ENCODE assay signal across 26 cellular contexts in genomic region chr5:32827981-32828380, GRCh38.
A peak's percentile ranks its signal among the peaks of the same experiment; 100 is the strongest.
DNase-seq lines count a peak whose midpoint lies in the region; ATAC-seq, FAIRE-seq and TF ChIP-seq lines count a peak whose summit lies in the region.
"Had no signal": no experiment of that assay in that cellular context is flagged by ENCODE, and none has a peak within 500 bp of the region (broad histone marks: within the 10 kb centered on the region; RNA-seq: fewer than 3 reads in every experiment).

No MANE protein-coding gene starts in this region.

- TF ChIP-seq EP300 in HepG2 (IDR thresholded peaks at IDR 0.05; ENCODE audit: low read depth in 2 of 2, low read length in 2 of 2) (no peak), HepG2 (CRISPR knock-in tag; IDR thresholded peaks at IDR 0.05; ENCODE audit: borderline replicate concordance) (no peak)

- H3K4me3 ChIP-seq in adipocyte (ENCODE audit: low read length) (no peak overlapping the region), lung (no peak overlapping the region), skeletal muscle satellite cell (ENCODE audit: low read length) (no peak overlapping the region), HepG2 (replicated peaks in 1 of 3; ENCODE audit: insufficient read depth in 1 of 3, low read depth in 2 of 3, low read length in 3 of 3) (no peak overlapping the region)
- H3K4me3 ChIP-seq: BLaER1, GM12878, HAP-1, K562 had no signal

- no peak for TF ChIP-seq POLR2A in HepG2 (IDR thresholded peaks at IDR 0.05; ENCODE audit: insufficient read depth in 1 of 2, low read depth in 2 of 2, low read length in 2 of 2)

- H3K27ac ChIP-seq in lung (ENCODE audit: low read depth in 1 of 2, low read length in 1 of 2) = no peak overlapping the region
- H3K27ac ChIP-seq in HepG2 (ENCODE audit: extremely low read length, insufficient read depth, low read length) = no peak overlapping the region
- H3K27ac ChIP-seq: BLaER1 had no signal

- no peaks in the 10 kb centered on the region for H3K27me3 ChIP-seq in adipocyte (replicated peaks; ENCODE audit: control insufficient read depth, insufficient read depth, low read length)
- H3K27me3 ChIP-seq in lung (ENCODE audit: control insufficient read depth, insufficient read depth) = no peaks in the 10 kb centered on the region
- no peaks in the 10 kb centered on the region for H3K27me3 ChIP-seq in skeletal muscle satellite cell (ENCODE audit: control insufficient read depth, insufficient read depth, low read length)
- no peaks in the 10 kb centered on the region for H3K27me3 ChIP-seq in HepG2 (ENCODE audit: control insufficient read depth in 1 of 2, insufficient read depth in 2 of 2, low read length in 2 of 2)
- H3K27me3 ChIP-seq: BLaER1 had no signal

- H3K36me3 ChIP-seq in adipocyte (ENCODE audit: control insufficient read depth, insufficient read depth, low read length, severe bottlenecking) = no peaks in the 10 kb centered on the region
- H3K36me3 ChIP-seq in lung (ENCODE audit: control insufficient read depth in 2 of 2, insufficient read depth in 2 of 2, low read length in 2 of 2) = no peaks in the 10 kb centered on the region
- H3K36me3 ChIP-seq in skeletal muscle satellite cell (ENCODE audit: insufficient read depth, low read length) = no peaks in the 10 kb centered on the region
- no peaks in the 10 kb centered on the region for H3K36me3 ChIP-seq in HepG2 (replicated peaks in 1 of 2; ENCODE audit: control insufficient read depth in 1 of 2, insufficient read depth in 2 of 2, low read length in 2 of 2)
- H3K36me3 ChIP-seq: BLaER1, HAP-1 had no signal

- ATAC-seq in lung (ENCODE audit: insufficient read depth, low FRiP score) = no peak
- no peak for ATAC-seq in HepG2
- ATAC-seq: GM12878, K562, PC-3, SK-N-SH treated with all-trans-retinoic acid at 6 μM for 48 hours had no signal

- H3K9ac ChIP-seq in adipocyte (ENCODE audit: low read length) (peak overlapping the region; percentile 37), skeletal muscle satellite cell (ENCODE audit: low read depth, low read length) (peak overlapping the region; percentile 29), HepG2 (ENCODE audit: insufficient read depth, low read depth, low read length) (no peak overlapping the region)
- H3K9ac ChIP-seq: BLaER1 had no signal

- H3K9me3 ChIP-seq in adipocyte (ENCODE audit: control insufficient read depth, low read length) (no peaks in the 10 kb centered on the region), lung (ENCODE audit: control insufficient read depth in 2 of 2, insufficient read depth in 1 of 2, low read length in 1 of 2) (no peaks in the 10 kb centered on the region), skeletal muscle satellite cell (replicated peaks; ENCODE audit: low read length) (no peaks in the 10 kb centered on the region), HepG2 (ENCODE audit: low read length) (no peaks in the 10 kb centered on the region)
- H3K9me3 ChIP-seq: BLaER1, HAP-1 had no signal

- H3K4me2 ChIP-seq in skeletal muscle satellite cell (ENCODE audit: low read length) (no peak overlapping the region), HepG2 (ENCODE audit: low read depth, low read length) (no peak overlapping the region)
- H3K4me2 ChIP-seq: BLaER1 had no signal

- DNase-seq in EH (ENCODE audit: low read depth) = peak; percentile 15
- no peak for DNase-seq in adipocyte (ENCODE audit: low read depth)
- DNase-seq in lung (ENCODE audit: low spot score) = peak; percentile 7
- no peak for DNase-seq in HepG2 (ENCODE audit: low spot score)
- no peak for DNase-seq in NCI-H82 treated with DMSO at 0.1 percent for 48 hours (lab: John Stamatoyannopoulos, UW; ENCODE audit: unreplicated experiment)
- no peak for DNase-seq in UCSD-AML1 (lab: John Stamatoyannopoulos, UW; ENCODE audit: unreplicated experiment)
- DNase-seq: CD4-positive, CD25-positive, alpha-beta regulatory T cell; DMS53; GDM1; GOT3; HFFc6; NCI-H1048; NCI-H1417 treated with DMSO at 0.1 percent for 48 hours; NCI-H1694 treated with DMSO at 0.1 percent for 48 hours; NCI-H2081 treated with DMSO at 0.1 percent for 48 hours; NCI-H2171; NCI-H524; NCI-H748 treated with DMSO at 0.1 percent for 48 hours; NK-92 treated with Interleukin-12 subunit alpha and Interleukin-12 subunit beta, amount 100 ng/mL, for 24 hours had no signal

- intact Hi-C loops in HepG2 (cut with micrococcal nuclease; ENCODE audit: unreplicated experiment) = no loop called here

- TF ChIP-seq CTCF in lung (IDR thresholded peaks at IDR 0.05; ENCODE audit: control extremely low read depth, extremely low read depth) (no peak), HepG2 (CRISPR knock-in tag; IDR thresholded peaks at IDR 0.05) (no peak)

- in situ Hi-C loops in HepG2 (cut with HindIII; ENCODE audit: extremely low pct_ligation_motif_present, low pct_unique_long_range_greater_than_20kb) = no loop called here

- H3K4me1 ChIP-seq in adipocyte (ENCODE audit: control insufficient read depth, insufficient read depth, low read length) (peaks cover 28% of the 10 kb centered on the region), lung (ENCODE audit: control insufficient read depth in 2 of 2, insufficient read depth in 2 of 2, low read length in 2 of 2) (no peaks in the 10 kb centered on the region), skeletal muscle satellite cell (ENCODE audit: control insufficient read depth, insufficient read depth, low read length) (peaks cover 40% of the 10 kb centered on the region), HepG2 (ENCODE audit: insufficient read depth, low read length) (no peaks in the 10 kb centered on the region)
- H3K4me1 ChIP-seq: BLaER1, HAP-1 had no signal

- 81 to 87% methylated on average over 1 of the region's 1 CpG for WGBS in lung, 2 donors
- WGBS in HepG2 (ENCODE audit: low lambda C conversion rate) = 0% methylated on average over 1 of the region's 1 CpG

- BruUV-seq in HepG2 (replicated peaks; lab: Mats Ljungman, UMichigan) = no TSS peak

- H4K20me1 ChIP-seq in HepG2 (ENCODE audit: insufficient read depth, low read length) = no peaks in the 10 kb centered on the region
- H4K20me1 ChIP-seq: BLaER1 had no signal

- no peak for FAIRE-seq in HepG2 (lab: Jason Lieb, UNC)
- FAIRE-seq: GM12878, K562 had no signal

- CTCF ChIA-PET in HepG2 (lab: Yijun Ruan, JAX; ENCODE audit: low intra/inter-chr PET ratio, low total read pairs) = no interaction called here

- no peak for TF ChIP-seq RAD21 in HepG2 (CRISPR knock-in tag; IDR thresholded peaks at IDR 0.05)

- no peaks in the 10 kb centered on the region for H3K79me2 ChIP-seq in HepG2 (ENCODE audit: insufficient read depth, low read length)

- POLR2A ChIA-PET in HepG2 (lab: Yijun Ruan, JAX) = no interaction called here

- H2AFZ ChIP-seq in HepG2 (ENCODE audit: low read length) = no peak overlapping the region

TF ChIP-seq in HepG2, 621 proteins besides CTCF, POLR2A, EP300 and RAD21 (continues in another document):
- TF ChIP-seq NONO (IDR thresholded peaks at IDR 0.05) (no peak), NONO (CRISPR knock-in tag; conservative IDR thresholded peaks at IDR 0.05) (no peak), NFAT5 (CRISPR knock-in tag; IDR thresholded peaks at IDR 0.05) (no peak), ZFYVE20 (CRISPR knock-in tag; IDR thresholded peaks at IDR 0.05; ENCODE audit: borderline replicate concordance, low read depth) (no peak), TIGD3 (CRISPR knock-in tag; IDR thresholded peaks at IDR 0.05; ENCODE audit: borderline replicate concordance) (no peak)

Comparison
In these comparisons a context has a peak if more than half of its experiments do, and no peak if none do; other contexts are left out.
1. DNase-seq: peak in EH (single experiment) and lung (single experiment); none in adipocyte (single experiment), HepG2 (single experiment), NCI-H82 treated with DMSO at 0.1 percent for 48 hours (single experiment) and UCSD-AML1 (single experiment).